18 cellular contexts compared by ENCODE assay signal in the genomic region with DNA sequence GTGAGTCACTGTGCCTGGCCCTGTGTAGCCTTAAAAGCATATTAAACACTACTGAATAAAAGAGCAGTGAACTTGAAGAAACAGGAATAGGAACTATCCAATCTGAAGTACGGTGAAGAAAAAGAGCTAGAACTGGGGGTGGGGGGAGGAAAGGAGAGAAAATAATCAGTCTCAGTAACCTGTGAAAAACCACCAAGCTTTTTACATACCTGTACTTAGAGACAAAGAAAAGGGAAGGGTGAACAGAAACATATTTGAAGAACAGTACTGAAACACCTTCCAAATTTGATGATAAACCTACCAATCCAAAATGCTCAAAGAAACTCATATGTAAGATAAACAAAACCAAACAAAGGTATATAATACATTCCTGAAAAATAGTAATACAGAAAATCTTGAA.
DNase-seq lines count a peak whose midpoint lies in the region; ATAC-seq and TF ChIP-seq lines count a peak whose summit lies in the region.
"Had no signal": no experiment of that assay in that cellular context is flagged by ENCODE, and none has a peak within 500 bp of the region (broad histone marks: within the 10 kb centered on the region; RNA-seq: fewer than 3 reads in every experiment).

No MANE protein-coding gene starts in this region.

- no peak overlapping the region for H2BK120ac ChIP-seq in mesendoderm (ENCODE audit: low read depth, low read length)

- H3K27ac ChIP-seq in MM.1S (ENCODE audit: low read length) (peak overlapping the region; percentile 34; the same call in 1 of the 2 replicates), mesendoderm (ENCODE audit: low read depth, low read length) (no peak overlapping the region)
- H3K27ac ChIP-seq: A549, SJCRH30, upper lobe of right lung had no signal

- no peak overlapping the region for H2BK15ac ChIP-seq in mesendoderm (replicated peaks; ENCODE audit: low read depth)

- no peak overlapping the region for H2BK5ac ChIP-seq in mesendoderm (ENCODE audit: low read length)

- no peak overlapping the region for H3K4ac ChIP-seq in mesendoderm (ENCODE audit: low read depth, low read length)

- H4K5ac ChIP-seq in mesendoderm (ENCODE audit: low read length), result no peak overlapping the region

- DNase-seq in activated naive CD8-positive, alpha-beta T cell treated with anti-CD3 and anti-CD28 coated beads, Interleukin-2, amount 50 U/mL, for 24 hours, result no peak
- no peak for DNase-seq in activated naive CD8-positive, alpha-beta T cell treated with anti-CD3 and anti-CD28 coated beads for 36 hours
- DNase-seq in MM.1S, result peak; percentile 25
- no peak for DNase-seq in stimulated activated naive B cell treated with anti-CD40 and anti-IgM and Interleukin-4, amounts not matched to agents 10 μg/mL and 1 μg/mL and 100 μg/mL, for 72 hours
- no peak for DNase-seq in activated CD4-positive, alpha-beta T cell treated with anti-CD3 and anti-CD28 coated beads, Interleukin-2, amount 50 U/mL, for 48 hours
- no peak for DNase-seq in mesendoderm
- DNase-seq: activated CD4-positive, alpha-beta T cell treated with anti-CD3 and anti-CD28 coated beads, Interleukin-2, amount 10 ng/mL, durations not matched to agents 24 days and 14 days; hypothalamus; left colon; NCI-H1694 treated with DMSO at 0.1 percent for 48 hours; SJCRH30; small intestine; T-helper 9 cell; upper lobe of right lung had no signal

- no peak overlapping the region for H2AK5ac ChIP-seq in mesendoderm (ENCODE audit: low read length)

- peak overlapping the region; percentile 33; the same call in 1 of the 2 replicates for H3K4me2 ChIP-seq in MM.1S (ENCODE audit: low read depth, low read length)
- H3K4me2 ChIP-seq in mesendoderm (ENCODE audit: low read length), result no peak overlapping the region
- H3K4me2 ChIP-seq: A549 had no signal

- no peak overlapping the region for H3K18ac ChIP-seq in mesendoderm (ENCODE audit: low read length)

- peak overlapping the region; percentile 21 for H3K27ac Mint-ChIP-seq in activated naive CD8-positive, alpha-beta T cell treated with anti-CD3 and anti-CD28 coated beads, Interleukin-2, amount 50 U/mL, for 24 hours
- H3K27ac Mint-ChIP-seq in activated naive CD8-positive, alpha-beta T cell treated with anti-CD3 and anti-CD28 coated beads for 36 hours, result no peak overlapping the region
- peak overlapping the region; percentile 59 for H3K27ac Mint-ChIP-seq in stimulated activated naive B cell treated with anti-CD40 and anti-IgM and Interleukin-4, amounts not matched to agents 10 μg/mL and 1 μg/mL and 100 μg/mL, for 72 hours
- H3K27ac Mint-ChIP-seq: activated CD4-positive, alpha-beta T cell treated with anti-CD3 and anti-CD28 coated beads, Interleukin-2, amount 10 ng/mL, durations not matched to agents 24 days and 14 days; stimulated activated effector memory CD8-positive, alpha-beta T cell treated with anti-CD3 and anti-CD28 coated beads, Interleukin-12 subunit alpha, Interleukin-12 subunit beta, amount 100 ng/mL, for 72 hours had no signal

- H3K27me3 ChIP-seq in MM.1S (replicated peaks; ENCODE audit: insufficient read depth, low read length) (no peaks in the 10 kb centered on the region), mesendoderm (ENCODE audit: insufficient read depth, low read length, poor library complexity) (no peaks in the 10 kb centered on the region)
- H3K27me3 ChIP-seq: SJCRH30, upper lobe of right lung had no signal

- H4K8ac ChIP-seq in mesendoderm (ENCODE audit: low read depth, low read length), result no peak overlapping the region

- no peak for ATAC-seq in activated naive CD8-positive, alpha-beta T cell treated with anti-CD3 and anti-CD28 coated beads, Interleukin-2, amount 50 U/mL, for 24 hours
- ATAC-seq in GM21528 (IDR thresholded peaks at IDR 0.05; ENCODE audit: low FRiP score, unreplicated experiment), result peak; percentile 66
- peak; percentile 56 to 60 for ATAC-seq in stimulated activated naive B cell treated with anti-CD40 and anti-IgM and Interleukin-4, amounts not matched to agents 10 μg/mL and 1 μg/mL and 100 μg/mL, for 72 hours (replicated peaks)
- no peak for ATAC-seq in GM19467 (IDR thresholded peaks at IDR 0.05; ENCODE audit: unreplicated experiment)
- ATAC-seq: A549, upper lobe of right lung had no signal

- no peak overlapping the region for H3K23ac ChIP-seq in mesendoderm (ENCODE audit: low read length)

- H3K4me1 Mint-ChIP-seq in activated naive CD8-positive, alpha-beta T cell treated with anti-CD3 and anti-CD28 coated beads, Interleukin-2, amount 50 U/mL, for 24 hours, result peaks cover 14% of the 10 kb centered on the region
- peaks cover 16% of the 10 kb centered on the region for H3K4me1 Mint-ChIP-seq in activated naive CD8-positive, alpha-beta T cell treated with anti-CD3 and anti-CD28 coated beads for 36 hours
- H3K4me1 Mint-ChIP-seq in stimulated activated naive B cell treated with anti-CD40 and anti-IgM and Interleukin-4, amounts not matched to agents 10 μg/mL and 1 μg/mL and 100 μg/mL, for 72 hours, result peaks cover 19 to 44% of the 10 kb centered on the region in 2 donors

- no peak overlapping the region for H3K56ac ChIP-seq in mesendoderm (ENCODE audit: low read length)

- no peaks in the 10 kb centered on the region for H3K27me3 Mint-ChIP-seq in activated naive CD8-positive, alpha-beta T cell treated with anti-CD3 and anti-CD28 coated beads, Interleukin-2, amount 50 U/mL, for 24 hours
- H3K27me3 Mint-ChIP-seq in activated naive CD8-positive, alpha-beta T cell treated with anti-CD3 and anti-CD28 coated beads for 36 hours, result no peaks in the 10 kb centered on the region
- H3K27me3 Mint-ChIP-seq in stimulated activated naive B cell treated with anti-CD40 and anti-IgM and Interleukin-4, amounts not matched to agents 10 μg/mL and 1 μg/mL and 100 μg/mL, for 72 hours, result no peaks in the 10 kb centered on the region
- H3K27me3 Mint-ChIP-seq: activated CD4-positive, alpha-beta T cell treated with anti-CD3 and anti-CD28 coated beads, Interleukin-2, amount 10 ng/mL, durations not matched to agents 24 days and 14 days had no signal

- H3K79me2 ChIP-seq in MM.1S (ENCODE audit: low read length), result no peaks in the 10 kb centered on the region
- H3K79me2 ChIP-seq in mesendoderm (ENCODE audit: control insufficient read depth, insufficient read depth, low read length), result peaks cover 5% of the 10 kb centered on the region

- no peaks in the 10 kb centered on the region for H3K9me3 Mint-ChIP-seq in activated naive CD8-positive, alpha-beta T cell treated with anti-CD3 and anti-CD28 coated beads, Interleukin-2, amount 50 U/mL, for 24 hours
- no peaks in the 10 kb centered on the region for H3K9me3 Mint-ChIP-seq in activated naive CD8-positive, alpha-beta T cell treated with anti-CD3 and anti-CD28 coated beads for 36 hours
- no peaks in the 10 kb centered on the region for H3K9me3 Mint-ChIP-seq in stimulated activated naive B cell treated with anti-CD40 and anti-IgM and Interleukin-4, amounts not matched to agents 10 μg/mL and 1 μg/mL and 100 μg/mL, for 72 hours
- H3K9me3 Mint-ChIP-seq: stimulated activated effector memory CD8-positive, alpha-beta T cell treated with anti-CD3 and anti-CD28 coated beads, Interleukin-12 subunit alpha, Interleukin-12 subunit beta, amount 100 ng/mL, for 72 hours had no signal

- TF ChIP-seq CTCF in MM.1S (IDR thresholded peaks at IDR 0.05; ENCODE audit: low read length), result no peak

- no peak overlapping the region for H2AFZ ChIP-seq in MM.1S (ENCODE audit: low read length)

- WGBS in mesendoderm (ENCODE audit: extremely low coverage, insufficient coverage, low lambda C conversion rate), result no CpG with 5 or more reads among the region's 1 CpG

- H3K9me2 ChIP-seq in MM.1S (replicated peaks; ENCODE audit: insufficient read depth, low read length), result no peaks in the 10 kb centered on the region

- H3K36me3 ChIP-seq in MM.1S (replicated peaks; ENCODE audit: insufficient read depth, low read length) (no peaks in the 10 kb centered on the region), mesendoderm (ENCODE audit: control insufficient read depth, insufficient read depth, low read length) (no peaks in the 10 kb centered on the region)
- H3K36me3 ChIP-seq: SJCRH30, upper lobe of right lung had no signal

- no peaks in the 10 kb centered on the region for H4K20me1 ChIP-seq in MM.1S (ENCODE audit: insufficient read depth, low read length)

- H3K79me1 ChIP-seq in mesendoderm (ENCODE audit: low read length), result peaks cover 8% of the 10 kb centered on the region

- peaks cover 5% of the 10 kb centered on the region for H3K36me3 Mint-ChIP-seq in activated naive CD8-positive, alpha-beta T cell treated with anti-CD3 and anti-CD28 coated beads, Interleukin-2, amount 50 U/mL, for 24 hours (ENCODE audit: low read depth)
- peaks cover 23% of the 10 kb centered on the region for H3K36me3 Mint-ChIP-seq in activated naive CD8-positive, alpha-beta T cell treated with anti-CD3 and anti-CD28 coated beads for 36 hours
- peaks cover 12 to 34% of the 10 kb centered on the region in 2 donors for H3K36me3 Mint-ChIP-seq in stimulated activated naive B cell treated with anti-CD40 and anti-IgM and Interleukin-4, amounts not matched to agents 10 μg/mL and 1 μg/mL and 100 μg/mL, for 72 hours
- H3K36me3 Mint-ChIP-seq: stimulated activated effector memory CD8-positive, alpha-beta T cell treated with anti-CD3 and anti-CD28 coated beads, Interleukin-12 subunit alpha, Interleukin-12 subunit beta, amount 100 ng/mL, for 72 hours had no signal

- H3K4me3 ChIP-seq in MM.1S (ENCODE audit: low read length) (peak overlapping the region; percentile 5; the same call in 1 of the 2 replicates), mesendoderm (ENCODE audit: low read length) (no peak overlapping the region)
- H3K4me3 ChIP-seq: A549, SJCRH30, upper lobe of right lung had no signal

- no peak overlapping the region for H3K4me3 Mint-ChIP-seq in activated naive CD8-positive, alpha-beta T cell treated with anti-CD3 and anti-CD28 coated beads, Interleukin-2, amount 50 U/mL, for 24 hours
- H3K4me3 Mint-ChIP-seq in activated naive CD8-positive, alpha-beta T cell treated with anti-CD3 and anti-CD28 coated beads for 36 hours, result no peak overlapping the region
- H3K4me3 Mint-ChIP-seq in stimulated activated naive B cell treated with anti-CD40 and anti-IgM and Interleukin-4, amounts not matched to agents 10 μg/mL and 1 μg/mL and 100 μg/mL, for 72 hours, result no peak overlapping the region
- H3K4me3 Mint-ChIP-seq: activated CD4-positive, alpha-beta T cell treated with anti-CD3 and anti-CD28 coated beads, Interleukin-2, amount 10 ng/mL, durations not matched to agents 24 days and 14 days; stimulated activated effector memory CD8-positive, alpha-beta T cell treated with anti-CD3 and anti-CD28 coated beads, Interleukin-12 subunit alpha, Interleukin-12 subunit beta, amount 100 ng/mL, for 72 hours had no signal

- no peak overlapping the region for H3K9ac ChIP-seq in MM.1S (ENCODE audit: low read length)
- H3K9ac ChIP-seq in mesendoderm (ENCODE audit: low read length), result no peak overlapping the region

- H3K9me3 ChIP-seq in MM.1S (replicated peaks; ENCODE audit: insufficient read depth, low read length), result no peaks in the 10 kb centered on the region
- H3K9me3 ChIP-seq: A549, SJCRH30, upper lobe of right lung had no signal

- H3F3A ChIP-seq in MM.1S (ENCODE audit: insufficient read depth, low read length), result peaks cover 7% of the 10 kb centered on the region

- H3K4me1 ChIP-seq in MM.1S (ENCODE audit: low read length), result no peaks in the 10 kb centered on the region
- no peaks in the 10 kb centered on the region for H3K4me1 ChIP-seq in mesendoderm (ENCODE audit: control insufficient read depth, low read depth, low read length)
- H3K4me1 ChIP-seq: SJCRH30 had no signal

Comparison
In these comparisons a context has a peak if more than half of its experiments do, and no peak if none do; other contexts are left out.
1. ATAC-seq: peak in GM21528 (single experiment) and stimulated activated naive B cell treated with anti-CD40 and anti-IgM and Interleukin-4, amounts not matched to agents 10 μg/mL and 1 μg/mL and 100 μg/mL, for 72 hours (2 of 2); none in activated naive CD8-positive, alpha-beta T cell treated with anti-CD3 and anti-CD28 coated beads, Interleukin-2, amount 50 U/mL, for 24 hours (single experiment) and GM19467 (single experiment).